In genomic region chr12:116304621-116305020, GRCh38 we compare ENCODE assay signal across 31 cellular contexts.
"Had no signal": no experiment of that assay in that cellular context is flagged by ENCODE, and none has a peak within 500 bp of the region (broad histone marks: within the 10 kb centered on the region; RNA-seq: fewer than 3 reads in every experiment).

No MANE protein-coding gene starts in this region.

- H3K4me1 ChIP-seq: breast epithelium, colonic mucosa had no signal

- H3K4me2 ChIP-seq: hepatocyte had no signal

- H3K36me3 Mint-ChIP-seq: activated CD4-positive, alpha-beta memory T cell treated with anti-CD3 and anti-CD28 coated beads for 36 hours; activated naive CD4-positive, alpha-beta T cell treated with anti-CD3 and anti-CD28 coated beads, Interleukin-2, amount 10 ng/mL, durations not matched to agents 7 days and 5 days; activated naive CD4-positive, alpha-beta T cell treated with anti-CD3 and anti-CD28 coated beads, Interleukin-2, amount 50 U/mL, for 72 hours; activated naive CD8-positive, alpha-beta T cell treated with anti-CD3 and anti-CD28 coated beads, Interleukin-2, amount 10 ng/mL, durations not matched to agents 7 days and 5 days; brain had no signal

- H2AFZ ChIP-seq: hepatocyte had no signal

- ATAC-seq: activated CD4-positive, alpha-beta T cell treated with anti-CD3 and anti-CD28 coated beads for 36 hours; activated naive CD4-positive, alpha-beta T cell treated with anti-CD3 and anti-CD28 coated beads, Interleukin-2, amount 50 U/mL, for 72 hours; activated T-cell treated with anti-CD3 and anti-CD28 coated beads, Interleukin-2, amount 50 U/mL, for 72 hours; T-helper 17 cell had no signal

- H3K36me3 ChIP-seq: ascending aorta, breast epithelium, cardiac muscle cell, colonic mucosa, heart right ventricle had no signal

- H3K27ac ChIP-seq: cardiac muscle cell, colonic mucosa, epithelial cell of prostate, heart right ventricle, hepatocyte had no signal

- H3K27me3 ChIP-seq: ascending aorta, breast epithelium, cardiac muscle cell, colonic mucosa, heart right ventricle, hepatocyte had no signal

- H3K4me3 ChIP-seq: ascending aorta, breast epithelium, cardiac muscle cell, colonic mucosa, heart right ventricle, hepatocyte had no signal

- H3K4me3 Mint-ChIP-seq: activated CD4-positive, alpha-beta memory T cell treated with anti-CD3 and anti-CD28 coated beads for 36 hours; activated CD4-positive, alpha-beta T cell treated with anti-CD3 and anti-CD28 coated beads for 36 hours; activated CD4-positive, alpha-beta T cell treated with anti-CD3 and anti-CD28 coated beads, Interleukin-2, amount 10 ng/mL, durations not matched to agents 24 days and 14 days; activated naive CD4-positive, alpha-beta T cell treated with anti-CD3 and anti-CD28 coated beads, Interleukin-2, amount 10 ng/mL, durations not matched to agents 7 days and 5 days; activated naive CD8-positive, alpha-beta T cell treated with anti-CD3 and anti-CD28 coated beads, Interleukin-2, amount 10 ng/mL, durations not matched to agents 7 days and 5 days; activated T-cell treated with anti-CD3 and anti-CD28 coated beads, Interleukin-2, amount 50 U/mL, for 24 hours; activated T-cell treated with anti-CD3 and anti-CD28 coated beads, Interleukin-2, amount 50 U/mL, for 72 hours; brain; T-helper 17 cell; T-helper 2 cell treated with Interferon-gamma antibody and Interleukin-4, amounts not matched to agents 5 μg/mL and 100 μg/mL, for 36 hours had no signal

- H3K79me2 ChIP-seq: hepatocyte had no signal

- H3K27me3 Mint-ChIP-seq: activated CD4-positive, alpha-beta memory T cell treated with anti-CD3 and anti-CD28 coated beads for 36 hours; activated CD4-positive, alpha-beta T cell treated with anti-CD3 and anti-CD28 coated beads for 36 hours; activated T-cell treated with anti-CD3 and anti-CD28 coated beads, Interleukin-2, amount 50 U/mL, for 24 hours had no signal

- H3K4me1 Mint-ChIP-seq: activated CD4-positive, alpha-beta T cell treated with anti-CD3 and anti-CD28 coated beads for 36 hours; activated CD4-positive, alpha-beta T cell treated with anti-CD3 and anti-CD28 coated beads, Interleukin-2, amount 10 ng/mL, durations not matched to agents 24 days and 14 days; activated naive CD4-positive, alpha-beta T cell treated with anti-CD3 and anti-CD28 coated beads, Interleukin-2, amount 10 ng/mL, durations not matched to agents 7 days and 5 days; T-helper 17 cell had no signal

- DNase-seq: activated CD4-positive, alpha-beta memory T cell treated with anti-CD3 and anti-CD28 coated beads for 36 hours; activated CD4-positive, alpha-beta T cell treated with anti-CD3 and anti-CD28 coated beads for 36 hours; activated CD4-positive, alpha-beta T cell treated with anti-CD3 and anti-CD28 coated beads, Interleukin-2, amount 10 ng/mL, durations not matched to agents 24 days and 14 days; activated CD4-positive, CD25-positive, alpha-beta regulatory T cell; activated CD4-positive, CD25-positive, alpha-beta regulatory T cell treated with anti-CD3 and anti-CD28 coated beads, Interleukin-2, amount 50 U/mL, for 72 hours; activated CD8-positive, alpha-beta memory T cell treated with anti-CD3 and anti-CD28 coated beads, Interleukin-2, amount 50 U/mL, for 48 hours; activated gamma-delta T cell; activated naive CD4-positive, alpha-beta T cell; activated naive CD4-positive, alpha-beta T cell treated with anti-CD3 and anti-CD28 coated beads, Interleukin-2, amount 10 ng/mL, durations not matched to agents 7 days and 5 days; activated naive CD8-positive, alpha-beta T cell treated with anti-CD3 and anti-CD28 coated beads, Interleukin-2, amount 10 ng/mL, durations not matched to agents 7 days and 5 days; activated T-cell treated with anti-CD3 and anti-CD28 coated beads for 4 hours; activated T-cell treated with anti-CD3 and anti-CD28 coated beads, Interleukin-2, amount 50 U/mL, for 24 hours; activated T-cell treated with anti-CD3 and anti-CD28 coated beads, Interleukin-2, amount 50 U/mL, for 72 hours; central memory CD4-positive, alpha-beta T cell; cerebellar nuclear complex; colonic mucosa; effector CD8-positive, alpha-beta T cell; heart right ventricle; T-helper 17 cell; T1000 had no signal

- H3K9me3 Mint-ChIP-seq: activated T-cell treated with anti-CD3 and anti-CD28 coated beads, Interleukin-2, amount 50 U/mL, for 24 hours had no signal

- H3K27ac Mint-ChIP-seq: activated CD4-positive, alpha-beta memory T cell treated with anti-CD3 and anti-CD28 coated beads for 36 hours; activated CD4-positive, alpha-beta T cell treated with anti-CD3 and anti-CD28 coated beads for 36 hours; activated CD4-positive, alpha-beta T cell treated with anti-CD3 and anti-CD28 coated beads, Interleukin-2, amount 10 ng/mL, durations not matched to agents 24 days and 14 days; activated naive CD4-positive, alpha-beta T cell treated with anti-CD3 and anti-CD28 coated beads, Interleukin-2, amount 10 ng/mL, durations not matched to agents 7 days and 5 days; activated naive CD4-positive, alpha-beta T cell treated with anti-CD3 and anti-CD28 coated beads, Interleukin-2, amount 50 U/mL, for 72 hours; activated naive CD8-positive, alpha-beta T cell treated with anti-CD3 and anti-CD28 coated beads, Interleukin-2, amount 10 ng/mL, durations not matched to agents 7 days and 5 days; activated T-cell treated with anti-CD3 and anti-CD28 coated beads, Interleukin-2, amount 50 U/mL, for 24 hours; activated T-cell treated with anti-CD3 and anti-CD28 coated beads, Interleukin-2, amount 50 U/mL, for 72 hours; T-helper 17 cell; T-helper 2 cell treated with Interferon-gamma antibody and Interleukin-4, amounts not matched to agents 5 μg/mL and 100 μg/mL, for 36 hours had no signal

- H3K9me3 ChIP-seq: breast epithelium, colonic mucosa had no signal

- FAIRE-seq: endometrium, endothelial cell of umbilical vein, frontal cortex had no signal
